In the genomic region with DNA sequence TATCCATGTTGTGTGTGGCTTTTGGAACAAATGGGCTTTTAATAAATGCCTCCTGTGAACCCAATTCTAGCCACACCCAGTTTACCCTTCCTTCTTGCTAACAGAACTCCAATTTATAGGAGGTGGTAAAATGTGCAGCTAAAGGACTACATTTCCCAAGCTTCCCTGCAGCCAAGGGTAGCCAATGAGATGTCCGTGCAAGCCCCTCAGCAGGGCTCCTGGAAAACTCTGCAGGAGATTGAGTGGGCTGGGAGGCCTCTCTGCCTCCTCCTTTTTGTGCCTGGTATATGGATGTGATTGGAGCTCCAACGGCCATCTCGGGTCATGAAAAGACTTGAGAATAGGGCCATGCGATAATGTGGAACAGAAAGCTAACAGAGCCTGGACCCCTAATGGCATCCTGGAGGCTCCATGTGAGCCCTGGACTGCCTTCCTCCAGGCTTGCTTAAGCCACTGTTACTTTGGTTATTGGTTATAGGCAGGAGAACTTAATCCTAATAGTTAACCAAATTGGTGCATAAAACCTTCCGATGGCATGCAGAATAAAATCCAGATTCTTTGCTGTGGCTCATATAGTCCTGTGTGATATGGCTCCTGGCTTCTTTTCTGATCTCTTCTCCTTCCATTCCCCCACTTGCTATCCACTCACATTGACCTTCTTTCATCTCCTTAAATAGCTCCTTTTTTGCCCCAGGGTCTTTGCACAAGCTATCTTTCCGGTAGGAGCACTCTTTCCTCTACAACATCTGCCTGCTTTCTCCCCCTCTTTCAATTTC, we compare ENCODE assay signal across 1 cellular context.
A peak's percentile ranks its signal among the peaks of the same experiment; 100 is the strongest.
TF ChIP-seq lines count a peak whose summit lies in the region.

No MANE protein-coding gene starts in this region.

TF ChIP-seq in GM23338, 12 proteins besides CTCF, POLR2A, EP300 and RAD21:
- TF ChIP-seq, protein P1, sequence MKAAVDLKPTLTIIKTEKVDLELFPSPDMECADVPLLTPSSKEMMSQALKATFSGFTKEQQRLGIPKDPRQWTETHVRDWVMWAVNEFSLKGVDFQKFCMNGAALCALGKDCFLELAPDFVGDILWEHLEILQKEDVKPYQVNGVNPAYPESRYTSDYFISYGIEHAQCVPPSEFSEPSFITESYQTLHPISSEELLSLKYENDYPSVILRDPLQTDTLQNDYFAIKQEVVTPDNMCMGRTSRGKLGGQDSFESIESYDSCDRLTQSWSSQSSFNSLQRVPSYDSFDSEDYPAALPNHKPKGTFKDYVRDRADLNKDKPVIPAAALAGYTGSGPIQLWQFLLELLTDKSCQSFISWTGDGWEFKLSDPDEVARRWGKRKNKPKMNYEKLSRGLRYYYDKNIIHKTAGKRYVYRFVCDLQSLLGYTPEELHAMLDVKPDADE (IDR thresholded peaks at IDR 0.05), result 0 out of 2 replicates have a peak, but pooled peaks have one; percentile 18
- TF ChIP-seq, protein P2, sequence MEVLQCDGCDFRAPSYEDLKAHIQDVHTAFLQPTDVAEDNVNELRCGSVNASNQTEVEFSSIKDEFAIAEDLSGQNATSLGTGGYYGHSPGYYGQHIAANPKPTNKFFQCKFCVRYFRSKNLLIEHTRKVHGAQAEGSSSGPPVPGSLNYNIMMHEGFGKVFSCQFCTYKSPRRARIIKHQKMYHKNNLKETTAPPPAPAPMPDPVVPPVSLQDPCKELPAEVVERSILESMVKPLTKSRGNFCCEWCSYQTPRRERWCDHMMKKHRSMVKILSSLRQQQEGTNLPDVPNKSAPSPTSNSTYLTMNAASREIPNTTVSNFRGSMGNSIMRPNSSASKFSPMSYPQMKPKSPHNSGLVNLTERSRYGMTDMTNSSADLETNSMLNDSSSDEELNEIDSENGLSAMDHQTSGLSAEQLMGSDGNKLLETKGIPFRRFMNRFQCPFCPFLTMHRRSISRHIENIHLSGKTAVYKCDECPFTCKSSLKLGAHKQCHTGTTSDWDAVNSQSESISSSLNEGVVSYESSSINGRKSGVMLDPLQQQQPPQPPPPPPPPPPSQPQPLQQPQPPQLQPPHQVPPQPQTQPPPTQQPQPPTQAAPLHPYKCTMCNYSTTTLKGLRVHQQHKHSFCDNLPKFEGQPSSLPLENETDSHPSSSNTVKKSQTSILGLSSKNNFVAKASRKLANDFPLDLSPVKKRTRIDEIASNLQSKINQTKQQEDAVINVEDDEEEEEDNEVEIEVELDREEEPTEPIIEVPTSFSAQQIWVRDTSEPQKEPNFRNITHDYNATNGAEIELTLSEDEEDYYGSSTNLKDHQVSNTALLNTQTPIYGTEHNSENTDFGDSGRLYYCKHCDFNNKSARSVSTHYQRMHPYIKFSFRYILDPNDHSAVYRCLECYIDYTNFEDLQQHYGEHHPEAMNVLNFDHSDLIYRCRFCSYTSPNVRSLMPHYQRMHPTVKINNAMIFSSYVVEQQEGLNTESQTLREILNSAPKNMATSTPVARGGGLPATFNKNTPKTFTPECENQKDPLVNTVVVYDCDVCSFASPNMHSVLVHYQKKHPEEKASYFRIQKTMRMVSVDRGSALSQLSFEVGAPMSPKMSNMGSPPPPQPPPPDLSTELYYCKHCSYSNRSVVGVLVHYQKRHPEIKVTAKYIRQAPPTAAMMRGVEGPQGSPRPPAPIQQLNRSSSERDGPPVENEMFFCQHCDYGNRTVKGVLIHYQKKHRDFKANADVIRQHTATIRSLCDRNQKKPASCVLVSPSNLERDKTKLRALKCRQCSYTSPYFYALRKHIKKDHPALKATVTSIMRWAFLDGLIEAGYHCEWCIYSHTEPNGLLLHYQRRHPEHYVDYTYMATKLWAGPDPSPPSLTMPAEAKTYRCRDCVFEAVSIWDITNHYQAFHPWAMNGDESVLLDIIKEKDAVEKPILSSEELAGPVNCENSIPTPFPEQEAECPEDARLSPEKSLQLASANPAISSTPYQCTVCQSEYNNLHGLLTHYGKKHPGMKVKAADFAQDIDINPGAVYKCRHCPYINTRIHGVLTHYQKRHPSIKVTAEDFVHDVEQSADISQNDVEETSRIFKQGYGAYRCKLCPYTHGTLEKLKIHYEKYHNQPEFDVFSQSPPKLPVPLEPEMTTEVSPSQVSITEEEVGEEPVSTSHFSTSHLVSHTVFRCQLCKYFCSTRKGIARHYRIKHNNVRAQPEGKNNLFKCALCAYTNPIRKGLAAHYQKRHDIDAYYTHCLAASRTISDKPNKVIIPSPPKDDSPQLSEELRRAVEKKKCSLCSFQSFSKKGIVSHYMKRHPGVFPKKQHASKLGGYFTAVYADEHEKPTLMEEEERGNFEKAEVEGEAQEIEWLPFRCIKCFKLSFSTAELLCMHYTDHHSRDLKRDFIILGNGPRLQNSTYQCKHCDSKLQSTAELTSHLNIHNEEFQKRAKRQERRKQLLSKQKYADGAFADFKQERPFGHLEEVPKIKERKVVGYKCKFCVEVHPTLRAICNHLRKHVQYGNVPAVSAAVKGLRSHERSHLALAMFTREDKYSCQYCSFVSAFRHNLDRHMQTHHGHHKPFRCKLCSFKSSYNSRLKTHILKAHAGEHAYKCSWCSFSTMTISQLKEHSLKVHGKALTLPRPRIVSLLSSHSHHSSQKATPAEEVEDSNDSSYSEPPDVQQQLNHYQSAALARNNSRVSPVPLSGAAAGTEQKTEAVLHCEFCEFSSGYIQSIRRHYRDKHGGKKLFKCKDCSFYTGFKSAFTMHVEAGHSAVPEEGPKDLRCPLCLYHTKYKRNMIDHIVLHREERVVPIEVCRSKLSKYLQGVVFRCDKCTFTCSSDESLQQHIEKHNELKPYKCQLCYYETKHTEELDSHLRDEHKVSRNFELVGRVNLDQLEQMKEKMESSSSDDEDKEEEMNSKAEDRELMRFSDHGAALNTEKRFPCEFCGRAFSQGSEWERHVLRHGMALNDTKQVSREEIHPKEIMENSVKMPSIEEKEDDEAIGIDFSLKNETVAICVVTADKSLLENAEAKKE (CRISPR knock-in tag; IDR thresholded peaks at IDR 0.05), result no peak
- no peak for TF ChIP-seq ZNF331 (CRISPR knock-in tag; IDR thresholded peaks at IDR 0.05; ENCODE audit: low read depth)
